Comparison of ENCODE assay signal across 22 cellular contexts in genomic region chr7:146074195-146074765, GRCh38. TPM values are rescaled to one million over a fixed set of nuclear protein-coding genes. Genes with fewer than 3 reads are reported as not detected.
DNase-seq lines count a peak whose midpoint lies in the region; ATAC-seq, FAIRE-seq and TF ChIP-seq lines count a peak whose summit lies in the region.
"Had no signal": no experiment of that assay in that cellular context is flagged by ENCODE, and none has a peak within 500 bp of the region (broad histone marks: within the 10 kb centered on the region; RNA-seq: fewer than 3 reads in every experiment).

No MANE protein-coding gene starts in this region.

- H3K4me1 Mint-ChIP-seq in WTC11 (0 out of 2 replicates have a peak, but pooled peaks cover 2% of the 10 kb centered on the region), neural crest cell (peaks cover 10% of the 10 kb centered on the region)
- H3K4me1 Mint-ChIP-seq: CD14-positive monocyte; CD4-positive, alpha-beta memory T cell had no signal

- no peak overlapping the region for H3K4me3 Mint-ChIP-seq in WTC11
- H3K4me3 Mint-ChIP-seq in neural crest cell, result no peak overlapping the region
- H3K4me3 Mint-ChIP-seq: CD14-positive monocyte; CD4-positive, alpha-beta memory T cell; HFFc6 had no signal

- intact Hi-C loops in HepG2 (cut with micrococcal nuclease; ENCODE audit: unreplicated experiment) (no loop called here), right lobe of liver (cut with DNase I) (no loop called here), cardiac septum (cut with DNase I) (no loop called here)

- no peak overlapping the region for H3K4me2 ChIP-seq in HepG2 (ENCODE audit: low read depth, low read length)
- H3K4me2 ChIP-seq: BLaER1 had no signal

- TF ChIP-seq EP300 in HepG2 (IDR thresholded peaks at IDR 0.05; ENCODE audit: low read depth in 2 of 2, low read length in 2 of 2) (no peak), HepG2 (CRISPR knock-in tag; IDR thresholded peaks at IDR 0.05; ENCODE audit: borderline replicate concordance) (no peak)

- in situ Hi-C loops in HepG2 (cut with HindIII; ENCODE audit: extremely low pct_ligation_motif_present, low pct_unique_long_range_greater_than_20kb), result no loop called here

- H3K4me3 ChIP-seq in HepG2 (replicated peaks in 1 of 3; ENCODE audit: insufficient read depth in 1 of 3, low read depth in 2 of 3, low read length in 3 of 3), result no peak overlapping the region
- H3K4me3 ChIP-seq in right lobe of liver, result no peak overlapping the region
- H3K4me3 ChIP-seq: BLaER1 had no signal

- H3K9me3 Mint-ChIP-seq in WTC11, result peaks cover 14% of the 10 kb centered on the region
- H3K9me3 Mint-ChIP-seq in neural crest cell, result peaks cover 3% of the 10 kb centered on the region

- H4K20me1 ChIP-seq in HepG2 (ENCODE audit: insufficient read depth, low read length), result no peaks in the 10 kb centered on the region
- H4K20me1 ChIP-seq: BLaER1 had no signal

- ATAC-seq in HepG2 (peak; percentile 38; the same call in 2 of the 3 replicates), right lobe of liver (no peak), WTC11 (peak; percentile 47)
- ATAC-seq: HCT116 had no signal

- H3K27me3 Mint-ChIP-seq in WTC11 (ENCODE audit: low read depth), result no peaks in the 10 kb centered on the region
- H3K27me3 Mint-ChIP-seq in neural crest cell (ENCODE audit: low read depth), result no peaks in the 10 kb centered on the region
- H3K27me3 Mint-ChIP-seq: CD4-positive, alpha-beta memory T cell had no signal

- DNase-seq in HepG2 (ENCODE audit: low spot score) (no peak), right lobe of liver (no peak), WTC11 (ENCODE audit: low spot score) (no peak), neural crest cell (ENCODE audit: low read depth, low spot score) (peak; percentile 3), cardiac septum (ENCODE audit: low spot score) (no peak)
- DNase-seq in activated T-cell treated with anti-CD3 and anti-CD28 coated beads, Interleukin-2, amount 50 U/mL, for 48 hours, result no peak
- DNase-seq in stimulated activated CD4-positive, alpha-beta T cell treated with anti-CD3 and anti-CD28 coated beads, Interleukin-1b, Interleukin-23, amount 100 ng/mL, for 48 hours, result no peak
- DNase-seq: 8988T; CD4-positive, alpha-beta memory T cell; DMS153; DMS79; GDM1; GOT3; H7; HFFc6 had no signal

- H3K36me3 ChIP-seq in HepG2 (replicated peaks in 1 of 2; ENCODE audit: control insufficient read depth in 1 of 2, insufficient read depth in 2 of 2, low read length in 2 of 2) (no peaks in the 10 kb centered on the region), right lobe of liver (no peaks in the 10 kb centered on the region)
- H3K36me3 ChIP-seq: BLaER1 had no signal

- H3K4me1 ChIP-seq in HepG2 (ENCODE audit: insufficient read depth, low read length), result no peaks in the 10 kb centered on the region
- no peaks in the 10 kb centered on the region for H3K4me1 ChIP-seq in right lobe of liver
- H3K4me1 ChIP-seq: BLaER1 had no signal

- no peak for FAIRE-seq in HepG2 (lab: Jason Lieb, UNC)
- FAIRE-seq: GM12892, GM18507, HTR-8/SVneo had no signal

- H3K27ac ChIP-seq in HepG2 (ENCODE audit: extremely low read length, insufficient read depth, low read length) (no peak overlapping the region), right lobe of liver (no peak overlapping the region)
- H3K27ac ChIP-seq: BLaER1 had no signal

- H3K27ac Mint-ChIP-seq in WTC11, result no peak overlapping the region
- no peak overlapping the region for H3K27ac Mint-ChIP-seq in neural crest cell (ENCODE audit: unreplicated experiment)
- H3K27ac Mint-ChIP-seq: CD14-positive monocyte; CD4-positive, alpha-beta memory T cell; HFFc6 had no signal

- BruUV-seq in HepG2 (replicated peaks; lab: Mats Ljungman, UMichigan), result no TSS peak

- H3K9me3 ChIP-seq in HepG2 (ENCODE audit: low read length), result peaks cover 49% of the 10 kb centered on the region
- no peaks in the 10 kb centered on the region for H3K9me3 ChIP-seq in right lobe of liver
- H3K9me3 ChIP-seq: BLaER1 had no signal

- H3K36me3 Mint-ChIP-seq in WTC11 (no peaks in the 10 kb centered on the region; the same call in 1 of the 2 replicates), neural crest cell (ENCODE audit: low read depth) (no peaks in the 10 kb centered on the region)
- H3K36me3 Mint-ChIP-seq: CD14-positive monocyte; CD4-positive, alpha-beta memory T cell had no signal

- H3K9ac ChIP-seq in HepG2 (ENCODE audit: insufficient read depth, low read depth, low read length), result no peak overlapping the region
- H3K9ac ChIP-seq: BLaER1 had no signal

- H3K79me2 ChIP-seq in HepG2 (ENCODE audit: insufficient read depth, low read length), result no peaks in the 10 kb centered on the region

- POLR2A ChIA-PET in HepG2 (lab: Yijun Ruan, JAX) (no interaction called here), WTC11 (lab: Charles Lee) (no interaction called here)

- CTCF ChIA-PET in HepG2 (lab: Yijun Ruan, JAX; ENCODE audit: low intra/inter-chr PET ratio, low total read pairs) (no interaction called here), WTC11 (lab: Charles Lee) (interaction anchor here (0.6 kb wide), 1 partner anchor 16 kb away, joined by 3 read pairs; no protein-coding TSS in a partner anchor)

- H3K27me3 ChIP-seq in HepG2 (ENCODE audit: control insufficient read depth in 1 of 2, insufficient read depth in 2 of 2, low read length in 2 of 2) (no peaks in the 10 kb centered on the region), right lobe of liver (no peaks in the 10 kb centered on the region)
- H3K27me3 ChIP-seq: BLaER1 had no signal

- TF ChIP-seq CTCF in HepG2 (CRISPR knock-in tag; IDR thresholded peaks at IDR 0.05), result no peak
- no peak for TF ChIP-seq CTCF in right lobe of liver (IDR thresholded peaks at IDR 0.05)
- no peak for TF ChIP-seq CTCF in WTC11 (IDR thresholded peaks at IDR 0.05)
- TF ChIP-seq CTCF in neural crest cell (conservative IDR thresholded peaks at IDR 0.05), result no peak

- TF ChIP-seq POLR2A in HepG2 (IDR thresholded peaks at IDR 0.05; ENCODE audit: insufficient read depth in 1 of 2, low read depth in 2 of 2, low read length in 2 of 2) (no peak), right lobe of liver (IDR thresholded peaks at IDR 0.05) (no peak)

- no peak overlapping the region for H2AFZ ChIP-seq in HepG2 (ENCODE audit: low read length)

- TF ChIP-seq RAD21 in HepG2 (CRISPR knock-in tag; IDR thresholded peaks at IDR 0.05), result no peak

- 8% methylated on average over 4 of the region's 6 CpGs for WGBS in HepG2 (ENCODE audit: low lambda C conversion rate)
- 42% methylated on average over 6 of the region's 6 CpGs for WGBS in right lobe of liver (ENCODE audit: insufficient coverage, low coverage, low lambda C conversion rate, missing lambda C conversion rate)

TF ChIP-seq in HepG2, 621 proteins besides CTCF, POLR2A, EP300 and RAD21:
- no peak for TF ChIP-seq ZNF678 (CRISPR knock-in tag; IDR thresholded peaks at IDR 0.05)

TF ChIP-seq in WTC11, 78 proteins besides CTCF, POLR2A, EP300 and RAD21:
- no peak for TF ChIP-seq ZNF263 (CRISPR knock-in tag; IDR thresholded peaks at IDR 0.05; ENCODE audit: low read depth)

RNA-seq across cellular contexts. Expression of gene CNTNAP2, which starts 42.3 kb away (rescaled TPM):
- total RNA-seq in HepG2 (2016; rRNA removed; fragmentation: Illumina TruSeq; extraction: Trizol) (0.40 and 0.42 TPM in 2 replicates), right lobe of liver (1 to 10 TPM; 1.8 to 8.1 (median 3.9) TPM), WTC11 (2021) (54.2 to 63.8 TPM (median 55.1 TPM) in 3 replicates), neural crest cell (9.3 and 12.9 TPM in 2 replicates), cardiac septum (0.22 TPM)
- 0.26 TPM in 1 of 2 replicates, not detected in the other for total RNA-seq in HepG2 (2016; cell fraction: cytosol; rRNA removed; fragmentation: Illumina TruSeq; extraction: Trizol; ENCODE audit: low read depth)
- 0.37 and 0.46 TPM in 2 replicates for total RNA-seq in HepG2 (2016; cell fraction: insoluble cytoplasmic fraction; rRNA removed; fragmentation: Illumina TruSeq; extraction: Trizol)
- total RNA-seq in HepG2 (2016; cell fraction: membrane; rRNA removed; fragmentation: Illumina TruSeq; extraction: Trizol), result 0.34 and 0.48 TPM in 2 replicates
- total RNA-seq in HepG2 (2016; cell fraction: nucleus; rRNA removed; fragmentation: Illumina TruSeq; extraction: Trizol), result 0.37 and 0.56 TPM in 2 replicates
- 0.42 TPM in 2 replicates for polyA plus RNA-seq in HepG2 (2011; rRNA removed)
- polyA plus RNA-seq in HepG2 (2011; cell fraction: cytosol; rRNA removed), result 0.27 and 0.33 TPM in 2 replicates
- polyA plus RNA-seq in HepG2 (2011; cell fraction: nucleus; rRNA removed), result 0.07 and 0.10 TPM in 2 replicates
- polyA plus RNA-seq in HepG2 (2012), result 0.68 and 1.4 TPM in 2 replicates
- 0.02 and 0.06 TPM in 2 replicates for polyA plus RNA-seq in HepG2 (2016; cell fraction: cytosol; fragmentation: Illumina TruSeq; extraction: Trizol; ENCODE audit: low read depth)
- polyA plus RNA-seq in HepG2 (2016; cell fraction: insoluble cytoplasmic fraction; fragmentation: Illumina TruSeq; extraction: Trizol; ENCODE audit: low read depth), result 0.57 and 0.63 TPM in 2 replicates
- polyA plus RNA-seq in HepG2 (2016; cell fraction: membrane; fragmentation: Illumina TruSeq; extraction: Trizol; ENCODE audit: low read depth), result 0.16 TPM in 2 replicates
- 0.41 and 0.61 TPM in 2 replicates for polyA plus RNA-seq in HepG2 (2016; cell fraction: nucleus; fragmentation: Illumina TruSeq; extraction: Trizol; ENCODE audit: insufficient read depth, low read depth)
- 0.02 and 0.24 TPM in 2 replicates for polyA minus RNA-seq in HepG2 (2011; rRNA and poly(A)+ RNA removed; ENCODE audit: low replicate concordance)
- 0.09 and 0.20 TPM in 2 replicates for polyA minus RNA-seq in HepG2 (2011; cell fraction: cytosol; rRNA and poly(A)+ RNA removed)
- polyA minus RNA-seq in HepG2 (2011; cell fraction: nucleus; rRNA and poly(A)+ RNA removed), result 0.26 and 0.50 TPM in 2 replicates
- polyA plus RNA-seq: AG04450, CD14-positive monocyte had no signal

Comparison
In these comparisons a context has a peak if more than half of its experiments do, and no peak if none do; other contexts are left out.
1. ATAC-seq: peak in HepG2 (single experiment) and WTC11 (single experiment); none in right lobe of liver (0 of 4).